8 cellular contexts compared by ENCODE assay signal in the genomic region with DNA sequence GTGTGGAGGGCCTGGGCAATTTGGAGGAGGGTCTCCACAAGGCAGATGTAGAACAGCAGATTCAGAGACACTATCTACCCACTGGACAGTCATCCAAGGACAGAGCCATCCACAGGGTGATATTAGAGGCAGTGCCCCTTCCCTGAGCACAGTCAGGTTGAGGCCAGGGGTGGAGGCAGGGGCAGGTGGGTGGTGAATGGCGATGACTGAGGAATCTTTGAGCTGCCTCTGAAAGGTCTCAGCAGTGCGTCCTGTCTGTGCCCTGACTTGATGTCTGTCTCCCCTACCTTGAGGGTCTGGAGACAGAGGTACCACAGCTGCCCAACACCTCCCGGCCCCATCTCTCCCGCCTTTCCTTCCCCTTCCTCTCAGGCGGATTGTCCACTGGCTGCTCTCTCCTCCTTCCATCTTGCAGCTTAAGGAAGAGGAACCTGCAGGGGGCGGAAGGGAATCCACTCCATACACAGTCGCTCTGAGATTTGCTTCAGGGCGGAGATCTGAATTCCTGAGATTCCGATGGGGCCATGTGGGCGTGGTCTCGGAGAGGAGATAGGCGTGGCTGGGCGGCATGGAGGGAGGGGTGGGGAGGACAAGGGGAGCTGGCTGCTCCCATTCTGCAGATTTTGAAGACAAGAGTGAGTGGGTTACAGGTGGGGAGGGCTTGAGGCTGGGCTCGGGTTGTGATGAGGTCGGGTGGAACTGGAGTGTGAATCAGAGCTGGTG. TPM values are rescaled to one million over a fixed set of nuclear protein-coding genes. Genes with fewer than 3 reads are reported as not detected.
A peak's percentile ranks its signal among the peaks of the same experiment; 100 is the strongest.
DNase-seq lines count a peak whose midpoint lies in the region; ATAC-seq, FAIRE-seq and TF ChIP-seq lines count a peak whose summit lies in the region.

No MANE protein-coding gene starts in this region.

- H3K27ac Mint-ChIP-seq in stimulated activated naive CD8-positive, alpha-beta T cell treated with anti-CD3 and anti-CD28 coated beads, Interleukin-15, amount 100 ng/mL, for 72 hours, result no peak overlapping the region

- no peaks in the 10 kb centered on the region for H3K9me3 ChIP-seq in AG04450 (ENCODE audit: control insufficient read depth, insufficient read depth, low read length)
- no peaks in the 10 kb centered on the region for H3K9me3 ChIP-seq in HUES6 (ENCODE audit: control insufficient read depth, insufficient read depth, low read depth, low read length)

- no peak overlapping the region for H3K27ac ChIP-seq in AG04450 (ENCODE audit: low read depth, low read length)
- peak overlapping the region; percentile 22; the same call in 1 of the 2 replicates for H3K27ac ChIP-seq in HUES6 (ENCODE audit: low read depth, low read length)

- FAIRE-seq in bronchial epithelial cell (lab: Jason Lieb, UNC), result no peak

- H3K27me3 ChIP-seq in AG04450 (ENCODE audit: control insufficient read depth, insufficient read depth, low read length) (peaks cover 51% of the 10 kb centered on the region), HUES6 (ENCODE audit: control insufficient read depth, insufficient read depth, low read length) (no peaks in the 10 kb centered on the region), bronchial epithelial cell (ENCODE audit: control insufficient read depth, insufficient read depth, low read length) (peaks cover 1% of the 10 kb centered on the region)

- H3K4me3 ChIP-seq in AG04450 (ENCODE audit: low read depth, low read length), result 0 out of 2 replicates have a peak overlapping the region, but pooled peaks have one; percentile 5
- peak overlapping the region; percentile 41 for H3K4me3 ChIP-seq in HUES6 (ENCODE audit: low read depth, low read length)
- H3K4me3 ChIP-seq in bronchial epithelial cell (ENCODE audit: low read depth, low read length), result no peak overlapping the region

- H3K9me3 Mint-ChIP-seq in stimulated activated naive CD8-positive, alpha-beta T cell treated with anti-CD3 and anti-CD28 coated beads, Interleukin-15, amount 100 ng/mL, for 72 hours, result no peaks in the 10 kb centered on the region

- H3K27me3 Mint-ChIP-seq in stimulated activated naive CD8-positive, alpha-beta T cell treated with anti-CD3 and anti-CD28 coated beads, Interleukin-15, amount 100 ng/mL, for 72 hours, result peaks cover 64% of the 10 kb centered on the region

- no peak overlapping the region for H3K4me3 Mint-ChIP-seq in stimulated activated naive CD8-positive, alpha-beta T cell treated with anti-CD3 and anti-CD28 coated beads, Interleukin-15, amount 100 ng/mL, for 72 hours

- peak overlapping the region; percentile 23 for H3K9ac ChIP-seq in HUES6 (ENCODE audit: low read length)

- DNase-seq in AG04450 (ENCODE audit: low read depth, low spot score), result peak; percentile 44
- DNase-seq in bronchial epithelial cell (ENCODE audit: low read depth), result peak; percentile 82
- peak; percentile 95 for DNase-seq in left kidney (ENCODE audit: low read depth, low spot score)
- DNase-seq in globus pallidus (ENCODE audit: low spot score), result no peak
- no peak for DNase-seq in stimulated activated naive CD8-positive, alpha-beta T cell treated with anti-CD3 and anti-CD28 coated beads, Interleukin-15, amount 100 ng/mL, for 72 hours

- no peak for ATAC-seq in HG02884 (IDR thresholded peaks at IDR 0.05; ENCODE audit: unreplicated experiment)
- ATAC-seq in stimulated activated naive CD8-positive, alpha-beta T cell treated with anti-CD3 and anti-CD28 coated beads, Interleukin-15, amount 100 ng/mL, for 72 hours, result no peak
- no peak for ATAC-seq in HG02588 (IDR thresholded peaks at IDR 0.05; ENCODE audit: unreplicated experiment)

- H3K4me1 ChIP-seq in HUES6 (ENCODE audit: control insufficient read depth, insufficient read depth, low read length), result peaks cover 31% of the 10 kb centered on the region

- TF ChIP-seq CTCF in AG04450 (IDR thresholded peaks at IDR 0.05; ENCODE audit: low read depth, low read length), result peak; percentile 78
- TF ChIP-seq CTCF in bronchial epithelial cell (IDR thresholded peaks at IDR 0.05; ENCODE audit: insufficient read depth, low read length, severe bottlenecking), result peak; percentile 72

- CTCF ChIA-PET in AG04450 (lab: Charles Lee), result interaction anchor here (0.6 to 4.3 kb wide), 30 partner anchors 7 to 1193 kb away, joined by 3 to 63 read pairs (median 4); a partner anchor contains a TSS

- POLR2A ChIA-PET in AG04450 (lab: Yijun Ruan, JAX), result interaction anchor here (0.6 to 1.1 kb wide), 5 partner anchors 29 to 137 kb away, joined by 3 to 9 read pairs (median 4); a partner anchor contains a TSS

- H3K4me1 Mint-ChIP-seq in stimulated activated naive CD8-positive, alpha-beta T cell treated with anti-CD3 and anti-CD28 coated beads, Interleukin-15, amount 100 ng/mL, for 72 hours, result peaks cover 7% of the 10 kb centered on the region

- H3K36me3 ChIP-seq in HUES6 (ENCODE audit: control insufficient read depth, insufficient read depth, low read length) (no peaks in the 10 kb centered on the region), bronchial epithelial cell (ENCODE audit: control insufficient read depth, insufficient read depth, low read length) (no peaks in the 10 kb centered on the region)

RNA-seq across cellular contexts. Expression of a gene that starts 1.7 kb away (rescaled TPM):
- polyA plus RNA-seq in AG04450 (2011; rRNA removed), result not detected in 2 replicates
- not detected in 2 replicates for polyA minus RNA-seq in AG04450 (2011; rRNA and poly(A)+ RNA removed)
- under 0.01 TPM in 1 of 2 replicates, not detected in the other for total RNA-seq in bronchial epithelial cell

RNA-seq across cellular contexts. Expression of a gene that starts 10.5 kb away (rescaled TPM):
- not detected in 2 replicates for polyA plus RNA-seq in AG04450 (2011; rRNA removed)
- polyA minus RNA-seq in AG04450 (2011; rRNA and poly(A)+ RNA removed), result not detected in 2 replicates
- total RNA-seq in bronchial epithelial cell, result not detected in 2 replicates

RNA-seq across cellular contexts. Expression of a gene that starts 28.5 kb away (rescaled TPM):
- 10.3 and 12.2 TPM in 2 replicates for polyA plus RNA-seq in AG04450 (2011; rRNA removed)
- 19.5 and 20.0 TPM in 2 replicates for polyA minus RNA-seq in AG04450 (2011; rRNA and poly(A)+ RNA removed)
- 24.6 and 26.3 TPM in 2 replicates for total RNA-seq in bronchial epithelial cell

RNA-seq across cellular contexts. Expression of a gene that starts 34.5 kb away (rescaled TPM):
- 31.9 and 33.0 TPM in 2 replicates for polyA plus RNA-seq in AG04450 (2011; rRNA removed)
- polyA minus RNA-seq in AG04450 (2011; rRNA and poly(A)+ RNA removed), result 20.7 and 20.9 TPM in 2 replicates
- total RNA-seq in bronchial epithelial cell, result 10.0 and 10.6 TPM in 2 replicates

RNA-seq across cellular contexts. Expression of a gene that starts 41.0 kb away (rescaled TPM):
- not detected in 2 replicates for polyA plus RNA-seq in AG04450 (2011; rRNA removed)
- not detected in 2 replicates for polyA minus RNA-seq in AG04450 (2011; rRNA and poly(A)+ RNA removed)
- 0.53 and 2.2 TPM in 2 replicates for total RNA-seq in bronchial epithelial cell

Comparison
In these comparisons a context has a peak if more than half of its experiments do, and no peak if none do; other contexts are left out.
1. DNase-seq: peak in AG04450 (single experiment), bronchial epithelial cell (single experiment) and left kidney (single experiment); none in globus pallidus (single experiment) and stimulated activated naive CD8-positive, alpha-beta T cell treated with anti-CD3 and anti-CD28 coated beads, Interleukin-15, amount 100 ng/mL, for 72 hours (0 of 2).